Comparison of ENCODE assay signal across 8 cellular contexts in genomic region chr10:110069502-110069982, GRCh38.
DNase-seq lines count a peak whose midpoint lies in the region; ATAC-seq and TF ChIP-seq lines count a peak whose summit lies in the region.

No MANE protein-coding gene starts in this region.

- peak overlapping the region; percentile 54 for H3K4me3 Mint-ChIP-seq in activated naive CD8-positive, alpha-beta T cell treated with anti-CD3 and anti-CD28 coated beads for 36 hours

- TF ChIP-seq CTCF in GM13976 (IDR thresholded peaks at IDR 0.05; ENCODE audit: borderline replicate concordance, control extremely low read depth, extremely low read depth, insufficient read depth, missing control alignments) = no peak

- peaks cover 77% of the 10 kb centered on the region for H3K4me1 Mint-ChIP-seq in activated naive CD8-positive, alpha-beta T cell treated with anti-CD3 and anti-CD28 coated beads for 36 hours

- ATAC-seq in GM21390 (IDR thresholded peaks at IDR 0.05; ENCODE audit: unreplicated experiment) (peak; percentile 59), HG03558 (IDR thresholded peaks at IDR 0.05; ENCODE audit: extremely low read depth, unreplicated experiment) (peak; percentile 61)

- no peaks in the 10 kb centered on the region for H3K27me3 Mint-ChIP-seq in activated naive CD8-positive, alpha-beta T cell treated with anti-CD3 and anti-CD28 coated beads for 36 hours

- H3K36me3 Mint-ChIP-seq in activated naive CD8-positive, alpha-beta T cell treated with anti-CD3 and anti-CD28 coated beads for 36 hours = peaks cover 9% of the 10 kb centered on the region

- in situ Hi-C loops in GM13976 (cut with MboI; ENCODE audit: low sequenced_read_pairs, unreplicated experiment) = no loop called here

- DNase-seq in GM13976 (ENCODE audit: low spot score) = peak; percentile 67
- no peak for DNase-seq in activated naive CD8-positive, alpha-beta T cell treated with anti-CD3 and anti-CD28 coated beads for 36 hours
- peak; percentile 79 for DNase-seq in renal cortical epithelial cell (ENCODE audit: low read depth)
- no peak for DNase-seq in DMS53 (lab: John Stamatoyannopoulos, UW)
- no peak for DNase-seq in activated gamma-delta T cell treated with Interleukin-2 at 50 U/mL for 16 hours
- no peak for DNase-seq in activated CD4-positive, alpha-beta T cell treated with anti-CD3 and anti-CD28 coated beads, Interleukin-2, amount 50 U/mL, for 1 hour

- no peaks in the 10 kb centered on the region for H3K9me3 Mint-ChIP-seq in activated naive CD8-positive, alpha-beta T cell treated with anti-CD3 and anti-CD28 coated beads for 36 hours

- peak overlapping the region; percentile 83 for H3K27ac Mint-ChIP-seq in activated naive CD8-positive, alpha-beta T cell treated with anti-CD3 and anti-CD28 coated beads for 36 hours

Comparison
In these comparisons a context has a peak if more than half of its experiments do, and no peak if none do; other contexts are left out.
1. DNase-seq: peak in GM13976 (single experiment) and renal cortical epithelial cell (single experiment); none in activated naive CD8-positive, alpha-beta T cell treated with anti-CD3 and anti-CD28 coated beads for 36 hours (single experiment), DMS53 (single experiment), activated gamma-delta T cell treated with Interleukin-2 at 50 U/mL for 16 hours (single experiment) and activated CD4-positive, alpha-beta T cell treated with anti-CD3 and anti-CD28 coated beads, Interleukin-2, amount 50 U/mL, for 1 hour (single experiment).